8 cellular contexts compared by ENCODE assay signal in the genomic region with DNA sequence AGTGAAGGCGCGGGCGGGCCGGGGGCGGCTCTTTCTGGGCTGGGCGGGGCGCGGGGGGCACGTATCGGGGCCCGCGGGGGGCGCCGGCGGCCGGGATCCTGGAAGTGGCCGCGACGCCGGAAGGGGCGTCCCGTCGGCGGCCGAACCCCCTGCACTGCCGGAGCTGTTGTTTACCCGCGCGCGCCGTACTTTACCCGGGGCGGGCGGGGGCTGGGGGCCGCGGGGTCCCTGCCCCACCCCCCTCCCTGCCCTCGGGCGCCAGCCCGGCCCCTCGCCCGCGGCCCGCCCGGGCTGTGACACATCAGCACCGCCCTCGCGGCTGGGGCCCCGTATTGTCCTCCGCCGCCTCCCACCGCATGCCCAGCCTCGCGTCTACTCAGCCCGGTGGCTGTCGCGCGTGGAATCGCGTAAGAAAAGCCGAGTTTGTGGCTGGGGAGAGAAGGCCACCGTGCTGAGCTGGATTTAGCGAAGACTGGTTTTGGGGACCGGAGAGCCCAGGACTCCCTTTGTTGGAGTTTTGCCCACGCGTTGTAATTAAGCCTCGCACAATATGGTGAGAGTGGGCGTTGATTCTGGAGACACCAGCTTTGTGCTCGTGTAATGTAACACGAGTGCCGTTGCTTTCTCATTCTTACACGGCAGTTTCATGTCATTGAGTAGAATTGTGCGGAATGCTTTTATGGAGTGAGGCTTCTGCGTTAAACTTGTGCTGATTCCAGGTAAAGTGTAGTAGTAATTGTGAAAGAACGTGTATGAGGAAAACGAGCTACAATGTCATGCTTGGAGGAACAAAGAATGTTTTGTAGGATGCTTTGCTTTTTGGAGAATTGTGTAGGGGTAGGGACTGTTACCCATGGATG. TPM values are rescaled to one million over a fixed set of nuclear protein-coding genes. Genes with fewer than 3 reads are reported as not detected.
DNase-seq lines count a peak whose midpoint lies in the region; ATAC-seq, FAIRE-seq and TF ChIP-seq lines count a peak whose summit lies in the region.

No MANE protein-coding gene starts in this region.

- TF ChIP-seq CTCF in pancreas (IDR thresholded peaks at IDR 0.05): no peak
- TF ChIP-seq CTCF in thyroid gland (IDR thresholded peaks at IDR 0.05): no peak

- in situ Hi-C loops in SK-MEL-5 (cut with HindIII; ENCODE audit: low pct_unique_long_range_greater_than_20kb, low sequenced_read_pairs): no loop called here

- H3K27me3 Mint-ChIP-seq in activated naive CD4-positive, alpha-beta T cell treated with anti-CD3 and anti-CD28 coated beads, Interleukin-2, amount 50 U/mL, for 24 hours: no peaks in the 10 kb centered on the region

- peak overlapping the region; percentile 66 to 84 (median 74) for H3K4me3 ChIP-seq in pancreas
- peak overlapping the region; percentile 16 to 86 (median 48) for H3K4me3 ChIP-seq in thyroid gland (replicated peaks in 1 of 3)

- H3K4me1 ChIP-seq in pancreas (peaks cover 13 to 38% (median 29%) of the 10 kb centered on the region in 3 donors), thyroid gland (peaks cover 36 to 44% of the 10 kb centered on the region in 2 donors)

- DNase-seq in AG08396 (ENCODE audit: low spot score) (peak; percentile 78), HK-2 (ENCODE audit: unreplicated experiment) (peak; percentile 52), SK-MEL-5 (ENCODE audit: low read depth, low spot score) (peak; percentile 13), Right ventricle myocardium inferior (ENCODE audit: missing footprints) (peak; percentile 88), pancreas (peak; percentile 52 to 85 (median 66)), thyroid gland (peak; percentile 58 to 59)

- peaks cover 75% of the 10 kb centered on the region for H3K4me1 Mint-ChIP-seq in activated naive CD4-positive, alpha-beta T cell treated with anti-CD3 and anti-CD28 coated beads, Interleukin-2, amount 50 U/mL, for 24 hours

- H3K27ac ChIP-seq in pancreas: peak overlapping the region; percentile 82 to 98 (median 92)
- H3K27ac ChIP-seq in thyroid gland: peak overlapping the region; percentile 69 to 93 (median 87)

- H3K36me3 ChIP-seq in pancreas (no peaks in the 10 kb centered on the region), thyroid gland (no peaks in the 10 kb centered on the region)

- H3K9me3 Mint-ChIP-seq in activated naive CD4-positive, alpha-beta T cell treated with anti-CD3 and anti-CD28 coated beads, Interleukin-2, amount 50 U/mL, for 24 hours: no peaks in the 10 kb centered on the region

- peak in 1 of 2 donors; percentile 0 for TF ChIP-seq POLR2A in thyroid gland (IDR thresholded peaks at IDR 0.05)

- peak overlapping the region; percentile 94 for H3K4me3 Mint-ChIP-seq in activated naive CD4-positive, alpha-beta T cell treated with anti-CD3 and anti-CD28 coated beads, Interleukin-2, amount 50 U/mL, for 24 hours

- peaks cover 5% of the 10 kb centered on the region for H3K36me3 Mint-ChIP-seq in activated naive CD4-positive, alpha-beta T cell treated with anti-CD3 and anti-CD28 coated beads, Interleukin-2, amount 50 U/mL, for 24 hours

- FAIRE-seq in pancreas (lab: Jason Lieb, UNC): no peak

- H3K9me3 ChIP-seq in pancreas: no peaks in the 10 kb centered on the region
- no peaks in the 10 kb centered on the region for H3K9me3 ChIP-seq in thyroid gland

- ATAC-seq in GM19025 (IDR thresholded peaks at IDR 0.05; ENCODE audit: low read depth, unreplicated experiment) (peak; percentile 15), Right ventricle myocardium inferior (peak; percentile 66), pancreas (peak; percentile 65 to 75 (median 69))

- H3K27me3 ChIP-seq in pancreas (no peaks in the 10 kb centered on the region), thyroid gland (no peaks in the 10 kb centered on the region)

- intact Hi-C loops in Right ventricle myocardium inferior (cut with DNase I): loop anchor here (10.0 kb wide), 1 partner anchor 224 kb away; a partner anchor contains a TSS
- intact Hi-C loops in pancreas (cut with DNase I): no loop called here
- intact Hi-C loops in thyroid gland (cut with DNase I): loop anchor here (10.0 kb wide), 1 partner anchor 46 kb away; no protein-coding TSS in a partner anchor

- peak overlapping the region; percentile 95 for H3K27ac Mint-ChIP-seq in activated naive CD4-positive, alpha-beta T cell treated with anti-CD3 and anti-CD28 coated beads, Interleukin-2, amount 50 U/mL, for 24 hours

- 1% methylated on average over 44 to 75 of the region's 75 CpGs for WGBS in pancreas, 2 donors
- WGBS in thyroid gland, 2 donors: 0 to 1% methylated on average over 28 to 46 of the region's 75 CpGs

RNA-seq across cellular contexts. Expression of a gene that starts 0.6 kb away (rescaled TPM):
- 26.7 and 28.6 TPM in 2 replicates for total RNA-seq in SK-MEL-5 (2014; rRNA removed; shearing (Covaris generic))
- polyA plus RNA-seq in SK-MEL-5 (2015; cell fraction: cytosol; rRNA removed): 7.3 and 11.7 TPM in 2 replicates
- 8.9 and 20.6 TPM in 2 replicates for polyA plus RNA-seq in SK-MEL-5 (2015; cell fraction: nucleus; rRNA removed)
- total RNA-seq in Right ventricle myocardium inferior: 35.5 TPM
- 10 to 100 TPM; 29.3 to 66.2 (median 34.3) TPM for total RNA-seq in pancreas
- 1 to 10 TPM; 3.0 to 3.6 TPM for polyA plus RNA-seq in pancreas
- total RNA-seq in thyroid gland: 10 to 100 TPM; 36.3 to 89.9 (median 64.9) TPM

Comparison
In these comparisons a context has a peak if more than half of its experiments do, and no peak if none do; other contexts are left out.
1. Peak in every context shown above with its lines: DNase-seq, ATAC-seq, H3K4me3 ChIP-seq and H3K27ac ChIP-seq.
2. DNase-seq: peak in every context shown above with its lines; median percentile 88 in Right ventricle myocardium inferior; 78 in AG08396; 66 in pancreas; 58 in thyroid gland; 52 in HK-2; 13 in SK-MEL-5.
3. ATAC-seq: peak in every context shown above with its lines; median percentile 69 in pancreas; 66 in Right ventricle myocardium inferior; 15 in GM19025.
4. intact Hi-C loops: an anchor here in Right ventricle myocardium inferior (10.0 kb wide) and thyroid gland (10.0 kb wide); none called in pancreas.